Comparison of ENCODE assay signal across 36 cellular contexts in the genomic region with DNA sequence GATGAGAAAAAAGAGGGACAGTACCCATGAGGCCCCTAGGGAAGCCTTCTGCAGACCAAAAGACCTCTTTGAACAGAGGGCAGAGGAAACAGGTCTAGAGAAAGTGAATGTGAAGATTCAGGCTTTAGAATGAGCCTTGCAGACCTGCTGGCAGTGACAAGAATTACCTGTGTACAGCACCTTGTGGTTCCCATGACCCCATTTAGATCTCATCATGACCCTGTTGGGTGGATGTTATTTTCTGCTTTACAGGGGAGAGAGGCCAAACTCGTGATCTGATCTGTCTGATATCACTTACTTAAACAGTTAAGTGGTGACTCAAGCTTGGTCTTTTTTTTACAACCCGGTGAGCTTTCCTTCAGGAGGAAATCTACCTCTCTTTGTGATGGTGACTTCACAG.
"Had no signal": no experiment of that assay in that cellular context is flagged by ENCODE, and none has a peak within 500 bp of the region (broad histone marks: within the 10 kb centered on the region; RNA-seq: fewer than 3 reads in every experiment).

No MANE protein-coding gene starts in this region.

- H3K9me3 Mint-ChIP-seq: activated CD4-positive, alpha-beta memory T cell treated with anti-CD3 and anti-CD28 coated beads for 36 hours; activated naive CD4-positive, alpha-beta T cell treated with anti-CD3 and anti-CD28 coated beads for 36 hours; activated naive CD4-positive, alpha-beta T cell treated with anti-CD3 and anti-CD28 coated beads, Interleukin-2, amount 50 U/mL, for 72 hours; activated T-cell treated with anti-CD3 and anti-CD28 coated beads, Interleukin-2, amount 50 U/mL, for 4 hours; activated T-helper 1 cell treated with anti-CD3 and anti-CD28 coated beads, Interleukin-12 subunit alpha, Interleukin-12 subunit beta, Interleukin-2, Interleukin-4 antibody, amounts not matched to agents 30 ng/mL and 10 ng/mL and 1 ng/mL, durations not matched to agents 14 hours and 24 hours and 36 hours had no signal

- H3K9ac ChIP-seq: KMS-11 had no signal

- H3K4me3 Mint-ChIP-seq: activated CD4-positive, alpha-beta memory T cell treated with anti-CD3 and anti-CD28 coated beads for 36 hours; activated CD4-positive, alpha-beta T cell treated with anti-CD3 and anti-CD28 coated beads for 36 hours; activated naive CD4-positive, alpha-beta T cell treated with anti-CD3 and anti-CD28 coated beads for 36 hours; activated T-cell treated with anti-CD3 and anti-CD28 coated beads, Interleukin-2, amount 50 U/mL, for 4 hours; activated T-helper 1 cell treated with anti-CD3 and anti-CD28 coated beads, Interleukin-12 subunit alpha, Interleukin-12 subunit beta, Interleukin-2, Interleukin-4 antibody, amounts not matched to agents 30 ng/mL and 10 ng/mL and 1 ng/mL, durations not matched to agents 14 hours and 24 hours and 36 hours had no signal

- H3K27me3 Mint-ChIP-seq: activated CD4-positive, alpha-beta T cell treated with anti-CD3 and anti-CD28 coated beads for 36 hours had no signal

- H3K36me3 ChIP-seq: adrenal gland, breast epithelium had no signal

- H3K27ac ChIP-seq: adrenal gland, body of pancreas, breast epithelium, KMS-11, RWPE1 had no signal

- H3K27ac Mint-ChIP-seq: activated CD4-positive, alpha-beta memory T cell treated with anti-CD3 and anti-CD28 coated beads for 36 hours; activated CD4-positive, alpha-beta T cell treated with anti-CD3 and anti-CD28 coated beads for 36 hours; activated naive CD4-positive, alpha-beta T cell treated with anti-CD3 and anti-CD28 coated beads for 36 hours; activated naive CD4-positive, alpha-beta T cell treated with anti-CD3 and anti-CD28 coated beads, Interleukin-2, amount 50 U/mL, for 72 hours; activated T-helper 1 cell treated with anti-CD3 and anti-CD28 coated beads, Interleukin-12 subunit alpha, Interleukin-12 subunit beta, Interleukin-2, Interleukin-4 antibody, amounts not matched to agents 30 ng/mL and 10 ng/mL and 1 ng/mL, durations not matched to agents 14 hours and 24 hours and 36 hours had no signal

- ATAC-seq: activated CD4-positive, alpha-beta T cell treated with anti-CD3 and anti-CD28 coated beads for 36 hours; activated CD4-positive, CD25-positive, alpha-beta regulatory T cell treated with anti-CD3 and anti-CD28 coated beads, Interleukin-2, amount 50 U/mL, for 24 hours; activated naive CD4-positive, alpha-beta T cell treated with anti-CD3 and anti-CD28 coated beads, Interleukin-2, amount 50 U/mL, for 72 hours; activated T-cell treated with anti-CD3 and anti-CD28 coated beads, Interleukin-2, amount 50 U/mL, for 4 hours; body of pancreas; PC-3; Right ventricle myocardium inferior; SK-N-SH treated with all-trans-retinoic acid at 6 μM for 48 hours had no signal

- H3K9me3 ChIP-seq: adrenal gland, body of pancreas, breast epithelium had no signal

- H3K4me1 ChIP-seq: adrenal gland, body of pancreas, breast epithelium had no signal

- DNase-seq: activated CD4-positive, alpha-beta memory T cell treated with anti-CD3 and anti-CD28 coated beads for 36 hours; activated CD4-positive, alpha-beta T cell treated with anti-CD3 and anti-CD28 coated beads for 36 hours; activated CD4-positive, alpha-beta T cell treated with anti-CD3 and anti-CD28 coated beads, Interleukin-2, amount 50 U/mL, for 1 hour; activated CD8-positive, alpha-beta memory T cell treated with anti-CD3 and anti-CD28 coated beads, Interleukin-2, amount 50 U/mL, for 4 hours; activated gamma-delta T cell treated with Interleukin-2 at 50 U/mL for 16 hours; activated naive CD4-positive, alpha-beta T cell treated with anti-CD3 and anti-CD28 coated beads for 36 hours; activated T-cell treated with anti-CD3 and anti-CD28 coated beads for 4 hours; activated T-cell treated with anti-CD3 and anti-CD28 coated beads, Interleukin-2, amount 50 U/mL, for 4 hours; adrenal gland; body of pancreas; caudate nucleus; cerebellar nuclear complex; MM.1S; MV-4-11; NCI-H1092; NCI-H1436 treated with DMSO at 0.1 percent for 48 hours; NCI-H187; NCI-H2029 treated with DMSO at 0.1 percent for 48 hours; NCI-H2107; NCI-H2171; NCI-H510A; NCI-H526 treated with DMSO at 0.1 percent for 48 hours; NCI-H774; PC-3; SIG-M5; SW 1271; T-helper 1 cell; T1000 had no signal

- H3K4me3 ChIP-seq: adrenal gland, body of pancreas, breast epithelium had no signal

- H3K36me3 Mint-ChIP-seq: activated CD4-positive, alpha-beta memory T cell treated with anti-CD3 and anti-CD28 coated beads for 36 hours; activated naive CD4-positive, alpha-beta T cell treated with anti-CD3 and anti-CD28 coated beads, Interleukin-2, amount 50 U/mL, for 72 hours had no signal

- H3K4me1 Mint-ChIP-seq: activated CD4-positive, alpha-beta T cell treated with anti-CD3 and anti-CD28 coated beads for 36 hours had no signal

- H3K4me2 ChIP-seq: KMS-11 had no signal

- H3K27me3 ChIP-seq: adrenal gland, body of pancreas, breast epithelium had no signal
